In the genomic region with DNA sequence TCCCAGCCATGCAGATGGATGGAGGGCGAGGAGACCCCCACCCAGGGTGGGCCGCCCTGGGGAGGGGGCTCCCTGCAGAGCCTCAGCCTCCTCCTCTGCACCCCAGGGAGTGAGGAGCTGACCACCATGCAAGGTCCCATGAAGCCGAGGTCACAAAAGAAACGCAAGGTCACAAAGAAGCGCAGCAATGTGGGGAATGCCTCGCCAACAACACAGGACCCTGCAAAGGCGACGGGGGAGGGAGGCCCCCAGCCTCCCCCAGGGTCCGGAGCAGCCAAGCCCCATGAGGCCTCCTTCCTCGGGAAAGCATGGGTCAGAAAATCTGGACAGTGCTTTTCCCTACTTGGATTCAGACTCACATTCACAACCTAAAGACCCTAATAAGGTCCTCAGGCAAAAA, we compare ENCODE assay signal across 10 cellular contexts.
"Had no signal": no experiment of that assay in that cellular context is flagged by ENCODE, and none has a peak within 500 bp of the region (broad histone marks: within the 10 kb centered on the region; RNA-seq: fewer than 3 reads in every experiment).

No MANE protein-coding gene starts in this region.

- H3K9ac ChIP-seq: GM23248 had no signal

- H3K4me3 ChIP-seq: GM23248, GM23338, HAP-1 had no signal

- ATAC-seq: GM23338, HCT116 had no signal

- DNase-seq: GM23248, GOT3, H9, HCEC 1CT, HFFc6 had no signal

- H3K4me1 ChIP-seq: HAP-1 had no signal

- H2AFZ ChIP-seq: GM23248, GM23338 had no signal

- FAIRE-seq: H1, H54 had no signal

- H3K9me3 ChIP-seq: HAP-1 had no signal

- H3K4me2 ChIP-seq: GM23338 had no signal

- H3K27ac ChIP-seq: GM23248 had no signal
